Comparison of ENCODE assay signal across 1 cellular context in genomic region chr9:113349434-113350337, GRCh38.
TF ChIP-seq lines count a peak whose summit lies in the region.

BSPRY (plus strand) TSS chr9:113349541; CDS start chr9:113349580, 39 bp downstream.

TF ChIP-seq in IMR-90, 13 proteins besides CTCF, POLR2A, EP300 and RAD21 (continued from another document):
- TF ChIP-seq, protein P1, sequence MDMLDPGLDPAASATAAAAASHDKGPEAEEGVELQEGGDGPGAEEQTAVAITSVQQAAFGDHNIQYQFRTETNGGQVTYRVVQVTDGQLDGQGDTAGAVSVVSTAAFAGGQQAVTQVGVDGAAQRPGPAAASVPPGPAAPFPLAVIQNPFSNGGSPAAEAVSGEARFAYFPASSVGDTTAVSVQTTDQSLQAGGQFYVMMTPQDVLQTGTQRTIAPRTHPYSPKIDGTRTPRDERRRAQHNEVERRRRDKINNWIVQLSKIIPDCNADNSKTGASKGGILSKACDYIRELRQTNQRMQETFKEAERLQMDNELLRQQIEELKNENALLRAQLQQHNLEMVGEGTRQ (IDR thresholded peaks at IDR 0.05; ENCODE audit: low read depth, low read length), result no peak
- TF ChIP-seq CEBPB (IDR thresholded peaks at IDR 0.05; ENCODE audit: low read depth, low read length) (no peak), MAZ (IDR thresholded peaks at IDR 0.05; ENCODE audit: borderline replicate concordance, low read depth, low read length) (no peak), SMC3 (IDR thresholded peaks at IDR 0.05; ENCODE audit: low read depth, low read length) (no peak), CHD1 (IDR thresholded peaks at IDR 0.05; ENCODE audit: low read depth, low read length) (no peak), MAFK (IDR thresholded peaks at IDR 0.05; ENCODE audit: low read depth, low read length) (no peak), MXI1 (IDR thresholded peaks at IDR 0.05; ENCODE audit: borderline replicate concordance, low read depth, low read length) (no peak)
